15 cellular contexts compared by ENCODE assay signal in genomic region chr6:44251576-44252524, GRCh38.
DNase-seq lines count a peak whose midpoint lies in the region; TF ChIP-seq lines count a peak whose summit lies in the region.
"Had no signal": no experiment of that assay in that cellular context is flagged by ENCODE, and none has a peak within 500 bp of the region (broad histone marks: within the 10 kb centered on the region; RNA-seq: fewer than 3 reads in every experiment).

No MANE protein-coding gene starts in this region.

- no peak overlapping the region for H3K27ac ChIP-seq in HEK293 (ENCODE audit: extremely low read depth, low read depth, low read length)
- H3K27ac ChIP-seq: lower lobe of right lung, ovary had no signal

- no peaks in the 10 kb centered on the region for H3K4me1 ChIP-seq in HEK293 (ENCODE audit: control insufficient read depth, insufficient read depth, low read length)

- H3K27ac Mint-ChIP-seq in T-helper 1 cell treated with Interleukin-12 subunit alpha and Interleukin-12 subunit beta and Interleukin-4 antibody, amounts not matched to agents 30 μg/mL and 1 μg/mL, for 36 hours: no peak overlapping the region
- H3K27ac Mint-ChIP-seq in activated naive CD8-positive, alpha-beta T cell: peak overlapping the region; percentile 100
- peak overlapping the region; percentile 48 for H3K27ac Mint-ChIP-seq in nephron progenitor cell

- DNase-seq in T-helper 1 cell (no peak), nephron progenitor cell (no peak), LoVo (ENCODE audit: low spot score) (no peak), 8988T (no peak)
- no peak for DNase-seq in activated CD8-positive, alpha-beta memory T cell treated with anti-CD3 and anti-CD28 coated beads for 24 hours
- DNase-seq: activated effector memory CD4-positive, alpha-beta T cell treated with anti-CD3 and anti-CD28 coated beads, Interleukin-2, amount 50 U/mL, for 16 hours; DMS 273 treated with DMSO at 0.1 percent for 48 hours; lower lobe of right lung; NCI-H1436 treated with DMSO at 0.1 percent for 48 hours; NCI-H510A; stimulated activated CD4-positive, alpha-beta T cell treated with anti-CD3 and anti-CD28 coated beads, Interleukin-15, amount 100 ng/mL, for 24 hours had no signal

- H3K4me3 ChIP-seq in HEK293 (ENCODE audit: low read depth, low read length): no peak overlapping the region
- H3K4me3 ChIP-seq: lower lobe of right lung, ovary had no signal

- TF ChIP-seq CTCF in HEK293 (tag by site-specific recombination; IDR thresholded peaks at IDR 0.05) (no peak), nephron progenitor cell (IDR thresholded peaks at IDR 0.05) (no peak)

- CTCF ChIA-PET in HEK293 (lab: Yijun Ruan, JAX): interaction anchor here (0.6 to 2.6 kb wide), 9 partner anchors 8 to 173 kb away, joined by 3 to 10 read pairs (median 6); no protein-coding TSS in a partner anchor

- peak overlapping the region; percentile 16 for H3K4me3 Mint-ChIP-seq in T-helper 1 cell treated with Interleukin-12 subunit alpha and Interleukin-12 subunit beta and Interleukin-4 antibody, amounts not matched to agents 30 μg/mL and 1 μg/mL, for 36 hours
- peak overlapping the region; percentile 98 for H3K4me3 Mint-ChIP-seq in activated naive CD8-positive, alpha-beta T cell
- peak overlapping the region; percentile 54 for H3K4me3 Mint-ChIP-seq in nephron progenitor cell

- peaks cover 52% of the 10 kb centered on the region for H3K4me1 Mint-ChIP-seq in T-helper 1 cell treated with Interleukin-12 subunit alpha and Interleukin-12 subunit beta and Interleukin-4 antibody, amounts not matched to agents 30 μg/mL and 1 μg/mL, for 36 hours (ENCODE audit: low read depth)
- peaks cover 79% of the 10 kb centered on the region for H3K4me1 Mint-ChIP-seq in activated naive CD8-positive, alpha-beta T cell (ENCODE audit: low read depth)
- peaks cover 84% of the 10 kb centered on the region for H3K4me1 Mint-ChIP-seq in nephron progenitor cell

- no peaks in the 10 kb centered on the region for H3K27me3 Mint-ChIP-seq in T-helper 1 cell treated with Interleukin-12 subunit alpha and Interleukin-12 subunit beta and Interleukin-4 antibody, amounts not matched to agents 30 μg/mL and 1 μg/mL, for 36 hours (ENCODE audit: low read depth)
- no peaks in the 10 kb centered on the region for H3K27me3 Mint-ChIP-seq in activated naive CD8-positive, alpha-beta T cell
- H3K27me3 Mint-ChIP-seq in nephron progenitor cell (ENCODE audit: low read depth, poor library complexity): peaks cover 7% of the 10 kb centered on the region

- peaks cover 81% of the 10 kb centered on the region for H3K36me3 Mint-ChIP-seq in T-helper 1 cell treated with Interleukin-12 subunit alpha and Interleukin-12 subunit beta and Interleukin-4 antibody, amounts not matched to agents 30 μg/mL and 1 μg/mL, for 36 hours (ENCODE audit: low read depth)
- peaks cover 48% of the 10 kb centered on the region for H3K36me3 Mint-ChIP-seq in activated naive CD8-positive, alpha-beta T cell
- peaks cover 62% of the 10 kb centered on the region for H3K36me3 Mint-ChIP-seq in nephron progenitor cell (ENCODE audit: low read depth)

- no peaks in the 10 kb centered on the region for H3K9me3 Mint-ChIP-seq in T-helper 1 cell treated with Interleukin-12 subunit alpha and Interleukin-12 subunit beta and Interleukin-4 antibody, amounts not matched to agents 30 μg/mL and 1 μg/mL, for 36 hours
- H3K9me3 Mint-ChIP-seq in activated naive CD8-positive, alpha-beta T cell (ENCODE audit: low read depth): no peaks in the 10 kb centered on the region
- H3K9me3 Mint-ChIP-seq in nephron progenitor cell: no peaks in the 10 kb centered on the region

- peaks cover 28 to 86% of the 10 kb centered on the region in 2 experiments for H3K36me3 ChIP-seq in HEK293 (ENCODE audit: control insufficient read depth in 2 of 2, insufficient read depth in 1 of 2, low read length in 2 of 2)

- POLR2A ChIA-PET in HEK293 (lab: Yijun Ruan, JAX): interaction anchor here (0.7 to 2.3 kb wide), 3 partner anchors 11 to 79 kb away, joined by 3 to 6 read pairs (median 4); partner anchors contain the start of gene SLC29A1

- H3K9me3 ChIP-seq in HEK293 (ENCODE audit: control insufficient read depth, insufficient read depth, low read depth, low read length): no peaks in the 10 kb centered on the region
- H3K9me3 ChIP-seq: lower lobe of right lung, ovary had no signal

TF ChIP-seq in HEK293, 187 proteins besides CTCF, POLR2A, EP300 and RAD21:
- TF ChIP-seq ZNF266 (tag by site-specific recombination; IDR thresholded peaks at IDR 0.05; ENCODE audit: low read depth) (no peak), ZNF513 (tag by site-specific recombination; IDR thresholded peaks at IDR 0.05) (peak; percentile 64)
TF ChIP-seq in HEK293: peak in this region for 1.

Comparison
In these comparisons a context has a peak if more than half of its experiments do, and no peak if none do; other contexts are left out.
1. H3K4me3 Mint-ChIP-seq: peak in every context shown above with its lines; median percentile 98 in activated naive CD8-positive, alpha-beta T cell; 54 in nephron progenitor cell; 16 in T-helper 1 cell treated with Interleukin-12 subunit alpha and Interleukin-12 subunit beta and Interleukin-4 antibody, amounts not matched to agents 30 μg/mL and 1 μg/mL, for 36 hours.